ENCODE assay signal across 9 cellular contexts in the genomic region with DNA sequence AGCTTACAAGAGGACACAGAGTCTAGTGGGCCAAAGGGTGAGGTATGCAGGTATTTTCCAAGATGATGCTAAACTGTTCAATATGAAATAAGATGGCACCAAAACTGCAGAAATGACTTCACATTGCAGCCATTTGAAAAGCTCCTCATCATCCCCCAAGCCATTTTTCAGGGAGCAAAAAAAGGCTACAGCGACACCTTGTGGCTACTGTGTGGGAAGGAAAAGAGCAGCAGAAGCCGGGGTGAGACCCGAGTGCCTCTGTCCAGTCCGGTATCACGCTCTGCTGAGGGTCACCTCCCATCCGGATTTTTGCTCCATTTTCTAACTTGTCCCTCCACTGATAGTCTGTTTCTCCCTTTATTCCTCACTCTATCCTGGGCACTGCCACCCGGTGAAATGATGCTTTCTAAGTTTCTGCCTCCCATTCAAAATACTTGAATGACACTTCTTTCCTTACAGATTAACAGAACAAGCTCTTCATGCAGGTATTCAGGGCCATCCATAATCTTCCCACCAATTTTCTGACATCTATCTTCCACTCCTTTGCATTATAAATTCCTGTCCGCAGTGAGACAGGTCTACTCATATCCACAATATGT.
A peak's percentile ranks its signal among the peaks of the same experiment; 100 is the strongest.
DNase-seq lines count a peak whose midpoint lies in the region; ATAC-seq, FAIRE-seq and TF ChIP-seq lines count a peak whose summit lies in the region.
"Had no signal": no experiment of that assay in that cellular context is flagged by ENCODE, and none has a peak within 500 bp of the region (broad histone marks: within the 10 kb centered on the region; RNA-seq: fewer than 3 reads in every experiment).

No MANE protein-coding gene starts in this region.

- H3K4me1 ChIP-seq in small intestine (ENCODE audit: control insufficient read depth in 2 of 2, insufficient read depth in 1 of 2, low read depth in 1 of 2, low read length in 1 of 2), result no peaks in the 10 kb centered on the region

- no peak overlapping the region for H3K4me3 Mint-ChIP-seq in HFFc6
- H3K4me3 Mint-ChIP-seq in activated T-helper 2 cell treated with anti-CD3 and anti-CD28 coated beads, Interferon-gamma antibody, Interleukin-2, Interleukin-4, amounts not matched to agents 10 μg/mL and 5 μg/mL and 100 μg/mL, durations not matched to agents 14 hours and 24 hours and 36 hours (ENCODE audit: low read depth), result no peak overlapping the region
- H3K4me3 Mint-ChIP-seq: naive B cell had no signal

- no peak overlapping the region for H3K27ac ChIP-seq in AG04450 (ENCODE audit: low read depth, low read length)
- H3K27ac ChIP-seq in small intestine (ENCODE audit: low read depth in 1 of 2, low read length in 1 of 2), result no peak overlapping the region

- 23 to 25% (median 25%) methylated on average over 8 of the region's 8 CpGs for WGBS in small intestine, 3 donors

- no peaks in the 10 kb centered on the region for H3K36me3 Mint-ChIP-seq in HFFc6 (ENCODE audit: low read depth)
- no peaks in the 10 kb centered on the region for H3K36me3 Mint-ChIP-seq in activated T-helper 2 cell treated with anti-CD3 and anti-CD28 coated beads, Interferon-gamma antibody, Interleukin-2, Interleukin-4, amounts not matched to agents 10 μg/mL and 5 μg/mL and 100 μg/mL, durations not matched to agents 14 hours and 24 hours and 36 hours (ENCODE audit: low read depth)
- H3K36me3 Mint-ChIP-seq: naive B cell had no signal

- peak; percentile 81 for TF ChIP-seq CTCF in AG04450 (IDR thresholded peaks at IDR 0.05; ENCODE audit: low read depth, low read length)
- peak; percentile 87 for TF ChIP-seq CTCF in GM12864 (IDR thresholded peaks at IDR 0.05; ENCODE audit: low read depth, low read length, missing control alignments)
- peak; percentile 89 for TF ChIP-seq CTCF in HFFc6 (IDR thresholded peaks at IDR 0.05)

- H3K9me3 ChIP-seq in AG04450 (ENCODE audit: control insufficient read depth, insufficient read depth, low read length) (no peaks in the 10 kb centered on the region), small intestine (ENCODE audit: control insufficient read depth, low read depth) (no peaks in the 10 kb centered on the region)

- intact Hi-C loops in activated T-helper 2 cell treated with anti-CD3 and anti-CD28 coated beads, Interferon-gamma antibody, Interleukin-2, Interleukin-4, amounts not matched to agents 10 μg/mL and 5 μg/mL and 100 μg/mL, durations not matched to agents 14 hours and 24 hours and 36 hours (cut with micrococcal nuclease), result no loop called here
- intact Hi-C loops in left cardiac atrium (cut with DNase I), result no loop called here

- H3K27ac Mint-ChIP-seq in HFFc6, result no peak overlapping the region
- no peak overlapping the region for H3K27ac Mint-ChIP-seq in activated T-helper 2 cell treated with anti-CD3 and anti-CD28 coated beads, Interferon-gamma antibody, Interleukin-2, Interleukin-4, amounts not matched to agents 10 μg/mL and 5 μg/mL and 100 μg/mL, durations not matched to agents 14 hours and 24 hours and 36 hours
- H3K27ac Mint-ChIP-seq: naive B cell had no signal

- CTCF ChIA-PET in AG04450 (lab: Charles Lee), result interaction anchor here (0.5 to 3.8 kb wide), 66 partner anchors 9 to 1954 kb away, joined by 3 to 66 read pairs (median 4); no protein-coding TSS in a partner anchor

- no peaks in the 10 kb centered on the region for H3K36me3 ChIP-seq in small intestine (ENCODE audit: control insufficient read depth in 2 of 2, insufficient read depth in 2 of 2, low read length in 2 of 2)

- FAIRE-seq in small intestine (lab: Jason Lieb, UNC), result no peak

- POLR2A ChIA-PET in AG04450 (lab: Yijun Ruan, JAX), result no interaction called here

- H3K27me3 Mint-ChIP-seq in HFFc6 (ENCODE audit: insufficient read depth), result no peaks in the 10 kb centered on the region; the same call in 1 of the 2 replicates
- no peaks in the 10 kb centered on the region for H3K27me3 Mint-ChIP-seq in activated T-helper 2 cell treated with anti-CD3 and anti-CD28 coated beads, Interferon-gamma antibody, Interleukin-2, Interleukin-4, amounts not matched to agents 10 μg/mL and 5 μg/mL and 100 μg/mL, durations not matched to agents 14 hours and 24 hours and 36 hours (ENCODE audit: low read depth)

- H3K27me3 ChIP-seq in AG04450 (ENCODE audit: control insufficient read depth, insufficient read depth, low read length), result no peaks in the 10 kb centered on the region
- H3K27me3 ChIP-seq in small intestine (ENCODE audit: control insufficient read depth in 2 of 2, insufficient read depth in 2 of 2, low read length in 2 of 2), result no peaks in the 10 kb centered on the region

- peak; percentile 6 for DNase-seq in AG04450 (ENCODE audit: low read depth, low spot score)
- peak; percentile 5 for DNase-seq in GM12864 (ENCODE audit: low read depth)
- DNase-seq in HFFc6, result peak; percentile 22
- DNase-seq in NCI-H1092 treated with DMSO at 0.1 percent for 48 hours (lab: John Stamatoyannopoulos, UW), result peak; percentile 62
- DNase-seq in activated T-helper 2 cell treated with anti-CD3 and anti-CD28 coated beads, Interferon-gamma antibody, Interleukin-2, Interleukin-4, amounts not matched to agents 10 μg/mL and 5 μg/mL and 100 μg/mL, durations not matched to agents 14 hours and 24 hours and 36 hours (ENCODE audit: low spot score), result peak; percentile 18
- peak; percentile 24 for DNase-seq in left cardiac atrium
- DNase-seq in small intestine, result peak; percentile 27
- DNase-seq: naive B cell had no signal

- no peaks in the 10 kb centered on the region for H3K9me3 Mint-ChIP-seq in HFFc6
- H3K9me3 Mint-ChIP-seq in activated T-helper 2 cell treated with anti-CD3 and anti-CD28 coated beads, Interferon-gamma antibody, Interleukin-2, Interleukin-4, amounts not matched to agents 10 μg/mL and 5 μg/mL and 100 μg/mL, durations not matched to agents 14 hours and 24 hours and 36 hours, result no peaks in the 10 kb centered on the region

- H3K4me3 ChIP-seq in AG04450 (ENCODE audit: low read depth, low read length), result no peak overlapping the region
- no peak overlapping the region for H3K4me3 ChIP-seq in GM12864 (ENCODE audit: low read depth, low read length)
- no peak overlapping the region for H3K4me3 ChIP-seq in small intestine (ENCODE audit: low read depth in 1 of 2, low read length in 2 of 2)

- no peaks in the 10 kb centered on the region for H3K4me1 Mint-ChIP-seq in HFFc6 (ENCODE audit: low read depth)
- H3K4me1 Mint-ChIP-seq in activated T-helper 2 cell treated with anti-CD3 and anti-CD28 coated beads, Interferon-gamma antibody, Interleukin-2, Interleukin-4, amounts not matched to agents 10 μg/mL and 5 μg/mL and 100 μg/mL, durations not matched to agents 14 hours and 24 hours and 36 hours (ENCODE audit: low read depth), result no peaks in the 10 kb centered on the region

- ATAC-seq in left cardiac atrium (peak in 1 of 2 donors; percentile 58), HG03039 (IDR thresholded peaks at IDR 0.05; ENCODE audit: unreplicated experiment) (no peak)

Comparison
In these comparisons a context has a peak if more than half of its experiments do, and no peak if none do; other contexts are left out.
1. DNase-seq: peak in every context shown above with its lines; median percentile 62 in NCI-H1092 treated with DMSO at 0.1 percent for 48 hours; 27 in small intestine; 24 in left cardiac atrium; 22 in HFFc6; 18 in activated T-helper 2 cell treated with anti-CD3 and anti-CD28 coated beads, Interferon-gamma antibody, Interleukin-2, Interleukin-4, amounts not matched to agents 10 μg/mL and 5 μg/mL and 100 μg/mL, durations not matched to agents 14 hours and 24 hours and 36 hours; 6 in AG04450; 5 in GM12864.